9 cellular contexts compared by ENCODE assay signal in the genomic region with DNA sequence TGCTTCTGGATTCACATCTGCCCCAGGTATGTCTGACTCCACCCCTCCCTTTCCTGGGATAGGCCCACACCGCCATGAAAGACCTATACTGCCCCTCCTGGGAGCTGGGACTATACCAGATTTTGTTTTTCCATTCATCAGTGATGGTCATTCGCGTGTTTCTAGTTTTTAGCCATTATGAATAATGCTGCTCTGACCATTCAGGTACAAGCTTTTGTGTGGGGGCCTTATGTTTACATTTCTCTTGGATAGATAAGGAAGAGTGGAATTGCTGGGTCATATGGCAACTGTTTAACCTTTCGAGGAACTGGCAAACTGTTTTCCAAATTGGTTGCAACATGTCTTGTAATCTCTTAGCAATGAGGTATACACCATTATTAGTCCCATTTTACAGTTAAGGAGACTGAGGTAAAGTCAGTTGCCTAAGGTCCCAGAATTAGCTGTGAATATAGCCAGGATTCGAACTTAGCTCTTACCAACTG. TPM values are rescaled to one million over a fixed set of nuclear protein-coding genes. Genes with fewer than 3 reads are reported as not detected.
DNase-seq lines count a peak whose midpoint lies in the region; ATAC-seq and TF ChIP-seq lines count a peak whose summit lies in the region.
"Had no signal": no experiment of that assay in that cellular context is flagged by ENCODE, and none has a peak within 500 bp of the region (broad histone marks: within the 10 kb centered on the region; RNA-seq: fewer than 3 reads in every experiment).

No MANE protein-coding gene starts in this region.

- POLR2A ChIA-PET in activated CD4-positive, alpha-beta memory T cell treated with anti-CD3 and anti-CD28 coated beads for 36 hours (lab: Charles Lee), result interaction anchor here (0.8 to 2.6 kb wide), 5 partner anchors 8 to 37 kb away, joined by 3 to 8 read pairs (median 6); partner anchors contain the start of genes CCDC157 and SF3A1

- 37 to 72% (median 51%) methylated on average over 5 of the region's 5 CpGs for WGBS in stomach, 5 donors
- WGBS in heart right ventricle, 2 donors, result 83 to 86% methylated on average over 5 of the region's 5 CpGs

- H3K4me3 ChIP-seq in stomach (no peak overlapping the region), coronary artery (no peak overlapping the region), heart right ventricle (no peak overlapping the region)

- H3K4me3 Mint-ChIP-seq in activated CD4-positive, alpha-beta T cell treated with anti-CD3 and anti-CD28 coated beads, Interleukin-2, amount 10 ng/mL, durations not matched to agents 24 days and 14 days, result peak overlapping the region; percentile 89
- peak overlapping the region; percentile 73 for H3K4me3 Mint-ChIP-seq in activated CD4-positive, alpha-beta memory T cell treated with anti-CD3 and anti-CD28 coated beads for 36 hours
- peak overlapping the region in 3 of 5 donors; percentile 59 to 74 (median 69) for H3K4me3 Mint-ChIP-seq in immature natural killer cell

- H3K9me3 ChIP-seq in stomach (no peaks in the 10 kb centered on the region), heart right ventricle (no peaks in the 10 kb centered on the region)

- H3K36me3 Mint-ChIP-seq in activated CD4-positive, alpha-beta T cell treated with anti-CD3 and anti-CD28 coated beads, Interleukin-2, amount 10 ng/mL, durations not matched to agents 24 days and 14 days (ENCODE audit: low read depth), result peaks cover 24% of the 10 kb centered on the region
- peaks cover 21% of the 10 kb centered on the region for H3K36me3 Mint-ChIP-seq in activated CD4-positive, alpha-beta memory T cell treated with anti-CD3 and anti-CD28 coated beads for 36 hours
- H3K36me3 Mint-ChIP-seq in immature natural killer cell, result peaks cover 3 to 11% (median 7%) of the 10 kb centered on the region in 3 donors

- TF ChIP-seq EP300 in stomach (IDR thresholded peaks at IDR 0.05), result no peak

- H3K4me1 Mint-ChIP-seq in activated CD4-positive, alpha-beta T cell treated with anti-CD3 and anti-CD28 coated beads, Interleukin-2, amount 10 ng/mL, durations not matched to agents 24 days and 14 days, result peaks cover 53% of the 10 kb centered on the region
- H3K4me1 Mint-ChIP-seq in activated CD4-positive, alpha-beta memory T cell treated with anti-CD3 and anti-CD28 coated beads for 36 hours (ENCODE audit: low read depth), result peaks cover 48% of the 10 kb centered on the region
- H3K4me1 Mint-ChIP-seq in immature natural killer cell, result peaks cover 42% of the 10 kb centered on the region in 2 donors

- H3K4me1 ChIP-seq in stomach (peaks cover 35 to 53% (median 47%) of the 10 kb centered on the region in 4 donors), heart right ventricle (peaks cover 11 to 41% (median 36%) of the 10 kb centered on the region in 9 donors)

- H3K27ac ChIP-seq in stomach (peak overlapping the region; percentile 83 to 94 (median 91)), coronary artery (peak overlapping the region in 1 of 2 donors; percentile 17), heart right ventricle (peak overlapping the region in 3 of 10 donors; percentile 90 to 94 (median 90))

- TF ChIP-seq CTCF in stomach (IDR thresholded peaks at IDR 0.05), result peak in 1 of 7 experiments; percentile 35
- TF ChIP-seq CTCF in coronary artery (IDR thresholded peaks at IDR 0.05), result no peak
- no peak for TF ChIP-seq CTCF in heart right ventricle (IDR thresholded peaks at IDR 0.05)

- ATAC-seq in heart right ventricle, result no peak

- no peaks in the 10 kb centered on the region for H3K9me3 Mint-ChIP-seq in activated CD4-positive, alpha-beta T cell treated with anti-CD3 and anti-CD28 coated beads, Interleukin-2, amount 10 ng/mL, durations not matched to agents 24 days and 14 days
- no peaks in the 10 kb centered on the region for H3K9me3 Mint-ChIP-seq in activated CD4-positive, alpha-beta memory T cell treated with anti-CD3 and anti-CD28 coated beads for 36 hours
- H3K9me3 Mint-ChIP-seq in immature natural killer cell, result no peaks in the 10 kb centered on the region

- intact Hi-C loops in activated CD4-positive, alpha-beta T cell treated with anti-CD3 and anti-CD28 coated beads, Interleukin-2, amount 10 ng/mL, durations not matched to agents 24 days and 14 days (cut with micrococcal nuclease), result loop anchor here (1.0 to 5.0 kb wide), 3 partner anchors 28 to 1061 kb away; partner anchors contain the start of genes EWSR1, OSM, RHBDD3 and SF3A1
- intact Hi-C loops in activated CD4-positive, alpha-beta memory T cell treated with anti-CD3 and anti-CD28 coated beads for 36 hours (cut with micrococcal nuclease), result loop anchor here (1.0 to 2.0 kb wide), 3 partner anchors 21 to 40 kb away; partner anchors contain the start of genes CCDC157 and SF3A1
- intact Hi-C loops in stomach (cut with DNase I; ENCODE audit: low total_unique reads) (no loop called here), heart right ventricle (cut with DNase I) (loop anchor here in 6 of 10 donors (1.0 to 10.0 kb wide), 6 partner anchors 23 to 57 kb away; partner anchors contain the start of genes CASTOR1 (in 6 of the 6), RNF215 (in 1 of the 6) and SF3A1 (in 1 of the 6))

- H3K36me3 ChIP-seq in stomach, result peaks cover 11 to 33% (median 29%) of the 10 kb centered on the region in 4 donors
- H3K36me3 ChIP-seq in heart right ventricle, result peaks cover 0 to 38% (median 9%) of the 10 kb centered on the region in 9 donors

- TF ChIP-seq POLR2A in stomach (IDR thresholded peaks at IDR 0.05), result no peak

- DNase-seq in activated CD4-positive, alpha-beta T cell treated with anti-CD3 and anti-CD28 coated beads, Interleukin-2, amount 10 ng/mL, durations not matched to agents 24 days and 14 days, result no peak
- DNase-seq in activated CD4-positive, alpha-beta T cell treated with anti-CD3 and anti-CD28 coated beads for 48 hours, result no peak
- no peak for DNase-seq in activated CD4-positive, alpha-beta memory T cell treated with anti-CD3 and anti-CD28 coated beads for 36 hours
- no peak for DNase-seq in immature natural killer cell
- no peak for DNase-seq in stomach
- DNase-seq in coronary artery (ENCODE audit: low spot score), result no peak
- DNase-seq in putamen (ENCODE audit: low spot score), result no peak
- no peak for DNase-seq in heart right ventricle
- DNase-seq: NCI-H146 had no signal

- H3K27me3 ChIP-seq in stomach (no peaks in the 10 kb centered on the region), heart right ventricle (no peaks in the 10 kb centered on the region)

- H3K27ac Mint-ChIP-seq in activated CD4-positive, alpha-beta T cell treated with anti-CD3 and anti-CD28 coated beads, Interleukin-2, amount 10 ng/mL, durations not matched to agents 24 days and 14 days, result peak overlapping the region; percentile 84
- no peak overlapping the region for H3K27ac Mint-ChIP-seq in activated CD4-positive, alpha-beta memory T cell treated with anti-CD3 and anti-CD28 coated beads for 36 hours
- peak overlapping the region; percentile 72 to 91 (median 87) for H3K27ac Mint-ChIP-seq in immature natural killer cell

- no peaks in the 10 kb centered on the region for H3K27me3 Mint-ChIP-seq in activated CD4-positive, alpha-beta T cell treated with anti-CD3 and anti-CD28 coated beads, Interleukin-2, amount 10 ng/mL, durations not matched to agents 24 days and 14 days
- H3K27me3 Mint-ChIP-seq in activated CD4-positive, alpha-beta memory T cell treated with anti-CD3 and anti-CD28 coated beads for 36 hours, result no peaks in the 10 kb centered on the region
- H3K27me3 Mint-ChIP-seq in immature natural killer cell (ENCODE audit: low read depth in 3 of 3), result peaks cover 2 to 6% (median 5%) of the 10 kb centered on the region in 3 donors

- CTCF ChIA-PET in activated CD4-positive, alpha-beta memory T cell treated with anti-CD3 and anti-CD28 coated beads for 36 hours (lab: Charles Lee), result interaction anchor here (1.3 to 11.4 kb wide), 2 partner anchors 13 to 39 kb away, joined by 3 to 117 read pairs; partner anchors contain the start of gene CASTOR1

RNA-seq across cellular contexts. Expression of gene TBC1D10A, which starts 1.2 kb away (rescaled TPM):
- 18.9 and 19.3 TPM in 2 replicates for total RNA-seq in activated CD4-positive, alpha-beta T cell treated with anti-CD3 and anti-CD28 coated beads, Interleukin-2, amount 10 ng/mL, durations not matched to agents 24 days and 14 days
- 10 to 100 TPM; 28.9 to 29.0 TPM for total RNA-seq in activated CD4-positive, alpha-beta memory T cell treated with anti-CD3 and anti-CD28 coated beads for 36 hours
- 10 to 100 TPM; 46.2 to 59.9 (median 49.2) TPM for polyA plus RNA-seq in immature natural killer cell
- 10 to 100 TPM in 3 of 5 donors, 1 to 10 TPM in 2; 2.2 to 23.2 (median 16.3) TPM for total RNA-seq in stomach
- polyA plus RNA-seq in stomach, result 10 to 100 TPM; 14.2 to 24.5 (median 20.3) TPM
- total RNA-seq in heart right ventricle, result 1 to 10 TPM; 3.2 to 7.5 (median 5.6) TPM
- 1 to 10 TPM; 6.9 to 9.5 TPM for polyA plus RNA-seq in heart right ventricle

RNA-seq across cellular contexts. Expression of gene SF3A1, which starts 28.8 kb away (rescaled TPM):
- 314 and 319 TPM in 2 replicates for total RNA-seq in activated CD4-positive, alpha-beta T cell treated with anti-CD3 and anti-CD28 coated beads, Interleukin-2, amount 10 ng/mL, durations not matched to agents 24 days and 14 days
- total RNA-seq in activated CD4-positive, alpha-beta memory T cell treated with anti-CD3 and anti-CD28 coated beads for 36 hours, result 100 to 1,000 TPM; 255 to 273 TPM
- polyA plus RNA-seq in immature natural killer cell, result 100 to 1,000 TPM in 1 of 3 donors, 10 to 100 TPM in 2; 35.5 to 133 (median 69.6) TPM
- 100 to 1,000 TPM in 1 of 5 donors, 10 to 100 TPM in 4; 30.3 to 316 (median 38.8) TPM for total RNA-seq in stomach
- 10 to 100 TPM; 13.6 to 15.6 (median 15.0) TPM for polyA plus RNA-seq in stomach
- total RNA-seq in heart right ventricle, result 100 to 1,000 TPM in 6 of 10 donors, 10 to 100 TPM in 4; 84.4 to 132 (median 111) TPM
- polyA plus RNA-seq in heart right ventricle, result 10 to 100 TPM; 13.2 to 16.0 TPM

RNA-seq across cellular contexts. Expression of gene CCDC157, which starts 28.9 kb away (rescaled TPM):
- total RNA-seq in activated CD4-positive, alpha-beta T cell treated with anti-CD3 and anti-CD28 coated beads, Interleukin-2, amount 10 ng/mL, durations not matched to agents 24 days and 14 days, result 2.9 and 3.2 TPM in 2 replicates
- 1 to 10 TPM; 2.1 to 2.9 TPM for total RNA-seq in activated CD4-positive, alpha-beta memory T cell treated with anti-CD3 and anti-CD28 coated beads for 36 hours
- polyA plus RNA-seq in immature natural killer cell (1 to 10 TPM; 1.4 to 3.5 (median 1.9) TPM), stomach (1 to 10 TPM; 1.7 to 3.7 (median 1.9) TPM), heart right ventricle (1 to 10 TPM in 1 of 2 donors, under 1 TPM in 1; 0.88 to 1.2 TPM)
- total RNA-seq in stomach (1 to 10 TPM in 3 of 5 donors, under 1 TPM in 1, not detected in 1; 0.73 to 9.0 (median 3.0) TPM), heart right ventricle (1 to 10 TPM in 3 of 10 donors, under 1 TPM in 7; 0.11 to 1.2 (median 0.85) TPM)

RNA-seq across cellular contexts. Expression of gene CASTOR1, which starts 38.6 kb away (rescaled TPM):
- 4.7 and 7.3 TPM in 2 replicates for total RNA-seq in activated CD4-positive, alpha-beta T cell treated with anti-CD3 and anti-CD28 coated beads, Interleukin-2, amount 10 ng/mL, durations not matched to agents 24 days and 14 days
- total RNA-seq in activated CD4-positive, alpha-beta memory T cell treated with anti-CD3 and anti-CD28 coated beads for 36 hours, result 1 to 10 TPM; 3.6 to 4.0 TPM
- polyA plus RNA-seq in immature natural killer cell (10 to 100 TPM in 2 of 3 donors, 1 to 10 TPM in 1; 9.3 to 16.9 (median 11.8) TPM), stomach (10 to 100 TPM in 1 of 3 donors, 1 to 10 TPM in 2; 6.6 to 17.0 (median 7.3) TPM), heart right ventricle (10 to 100 TPM; 13.9 to 14.7 TPM)
- total RNA-seq in stomach (10 to 100 TPM in 1 of 5 donors, 1 to 10 TPM in 4; 1.2 to 57.8 (median 3.7) TPM), heart right ventricle (1 to 10 TPM; 2.8 to 7.9 (median 5.4) TPM)

RNA-seq across cellular contexts. Expression of gene RNF215, which starts 59.3 kb away (rescaled TPM):
- total RNA-seq in activated CD4-positive, alpha-beta T cell treated with anti-CD3 and anti-CD28 coated beads, Interleukin-2, amount 10 ng/mL, durations not matched to agents 24 days and 14 days, result 10.4 and 15.2 TPM in 2 replicates
- 10 to 100 TPM in 1 of 2 experiments, 1 to 10 TPM in 1; 8.8 to 10.2 TPM for total RNA-seq in activated CD4-positive, alpha-beta memory T cell treated with anti-CD3 and anti-CD28 coated beads for 36 hours
- polyA plus RNA-seq in immature natural killer cell (1 to 10 TPM in 1 of 3 donors, under 1 TPM in 2; 0.38 to 1.1 (median 0.56) TPM), stomach (1 to 10 TPM; 4.1 to 8.4 (median 4.3) TPM), heart right ventricle (1 to 10 TPM; 4.9 to 7.2 TPM)
- total RNA-seq in stomach (10 to 100 TPM in 3 of 5 donors, 1 to 10 TPM in 2; 3.6 to 29.4 (median 15.6) TPM), heart right ventricle (10 to 100 TPM in 1 of 10 donors, 1 to 10 TPM in 9; 3.4 to 10.5 (median 6.0) TPM)
